Comparison of ENCODE assay signal across 22 cellular contexts in genomic region chr13:43551897-43552456, GRCh38.
DNase-seq lines count a peak whose midpoint lies in the region; ATAC-seq, FAIRE-seq and TF ChIP-seq lines count a peak whose summit lies in the region.
"Had no signal": no experiment of that assay in that cellular context is flagged by ENCODE, and none has a peak within 500 bp of the region (broad histone marks: within the 10 kb centered on the region; RNA-seq: fewer than 3 reads in every experiment).

No MANE protein-coding gene starts in this region.

- H3K4me1 Mint-ChIP-seq in GM23338 (no peaks in the 10 kb centered on the region), astrocyte (ENCODE audit: low read depth, unreplicated experiment) (peaks cover 10% of the 10 kb centered on the region), nephron progenitor cell (peaks cover 14% of the 10 kb centered on the region)
- no peaks in the 10 kb centered on the region for H3K4me1 Mint-ChIP-seq in naive thymus-derived CD8-positive, alpha-beta T cell
- no peaks in the 10 kb centered on the region for H3K4me1 Mint-ChIP-seq in stimulated activated effector memory CD8-positive, alpha-beta T cell treated with anti-CD3 and anti-CD28 coated beads, Interleukin-12 subunit alpha, Interleukin-12 subunit beta, amount 100 ng/mL, for 72 hours

- H3K79me2 ChIP-seq in GM23338 (replicated peaks; ENCODE audit: insufficient read depth), result no peaks in the 10 kb centered on the region
- H3K79me2 ChIP-seq in astrocyte (ENCODE audit: insufficient read depth, low read length), result no peaks in the 10 kb centered on the region

- H3K36me3 ChIP-seq in GM23338 (ENCODE audit: insufficient read depth) (no peaks in the 10 kb centered on the region), astrocyte (ENCODE audit: insufficient read depth, low read length) (no peaks in the 10 kb centered on the region)
- H3K36me3 ChIP-seq: BE2C had no signal

- H3K27ac Mint-ChIP-seq in GM23338 (0 out of 2 replicates have a peak overlapping the region, but pooled peaks have one; percentile 34), astrocyte (ENCODE audit: unreplicated experiment) (peak overlapping the region; percentile 47), nephron progenitor cell (peak overlapping the region; percentile 7)
- no peak overlapping the region for H3K27ac Mint-ChIP-seq in naive thymus-derived CD8-positive, alpha-beta T cell
- no peak overlapping the region for H3K27ac Mint-ChIP-seq in stimulated activated effector memory CD8-positive, alpha-beta T cell treated with anti-CD3 and anti-CD28 coated beads, Interleukin-12 subunit alpha, Interleukin-12 subunit beta, amount 100 ng/mL, for 72 hours
- H3K27ac Mint-ChIP-seq: CD4-positive, CD25-positive, alpha-beta regulatory T cell had no signal

- FAIRE-seq in astrocyte (lab: Jason Lieb, UNC), result no peak
- FAIRE-seq: A204.1, RCC 7860 had no signal

- no peaks in the 10 kb centered on the region for H3K4me1 ChIP-seq in GM23338 (ENCODE audit: insufficient read depth)
- H3K4me1 ChIP-seq in astrocyte (ENCODE audit: insufficient read depth, low read length), result no peaks in the 10 kb centered on the region

- H3K9ac ChIP-seq in astrocyte (ENCODE audit: low read length), result no peak overlapping the region
- H3K9ac ChIP-seq: KMS-11 had no signal

- no peak for TF ChIP-seq CTCF in GM23338 (conservative IDR thresholded peaks at IDR 0.05; ENCODE audit: low read depth in 2 of 2)
- TF ChIP-seq CTCF in astrocyte (IDR thresholded peaks at IDR 0.05; ENCODE audit: insufficient read depth, low read depth, low read length), result no peak
- TF ChIP-seq CTCF in nephron progenitor cell (IDR thresholded peaks at IDR 0.05), result no peak

- H3K4me3 Mint-ChIP-seq in GM23338 (no peak overlapping the region), astrocyte (ENCODE audit: unreplicated experiment) (no peak overlapping the region), nephron progenitor cell (no peak overlapping the region)
- no peak overlapping the region for H3K4me3 Mint-ChIP-seq in naive thymus-derived CD8-positive, alpha-beta T cell
- H3K4me3 Mint-ChIP-seq in stimulated activated effector memory CD8-positive, alpha-beta T cell treated with anti-CD3 and anti-CD28 coated beads, Interleukin-12 subunit alpha, Interleukin-12 subunit beta, amount 100 ng/mL, for 72 hours, result no peak overlapping the region
- H3K4me3 Mint-ChIP-seq: CD4-positive, CD25-positive, alpha-beta regulatory T cell had no signal

- no peak for ATAC-seq in GM23338
- ATAC-seq in naive thymus-derived CD8-positive, alpha-beta T cell, result no peak
- ATAC-seq in stimulated activated effector memory CD8-positive, alpha-beta T cell treated with anti-CD3 and anti-CD28 coated beads, Interleukin-12 subunit alpha, Interleukin-12 subunit beta, amount 100 ng/mL, for 72 hours, result no peak
- ATAC-seq: Right ventricle myocardium inferior had no signal

- no peak overlapping the region for H3K27ac ChIP-seq in GM23338 (ENCODE audit: low read depth)
- no peak overlapping the region for H3K27ac ChIP-seq in astrocyte (ENCODE audit: low read depth, low read length)
- H3K27ac ChIP-seq: HL-60, KMS-11 had no signal

- no peak overlapping the region for H3K4me3 ChIP-seq in GM23338
- H3K4me3 ChIP-seq in astrocyte (ENCODE audit: insufficient read depth, low read depth, low read length), result no peak overlapping the region

- H3F3A ChIP-seq in GM23338 (replicated peaks; ENCODE audit: low read depth), result no peaks in the 10 kb centered on the region

- H3K27me3 ChIP-seq in GM23338 (ENCODE audit: insufficient read depth) (no peaks in the 10 kb centered on the region), astrocyte (ENCODE audit: insufficient read depth, low read length) (no peaks in the 10 kb centered on the region)
- H3K27me3 ChIP-seq: BE2C had no signal

- no peaks in the 10 kb centered on the region for H4K20me1 ChIP-seq in GM23338 (replicated peaks; ENCODE audit: insufficient read depth)
- H4K20me1 ChIP-seq in astrocyte (ENCODE audit: insufficient read depth, low read length), result no peaks in the 10 kb centered on the region

- no peak overlapping the region for H3K4me2 ChIP-seq in GM23338
- no peak overlapping the region for H3K4me2 ChIP-seq in astrocyte (ENCODE audit: low read length)
- H3K4me2 ChIP-seq: KMS-11 had no signal

- no peaks in the 10 kb centered on the region for H3K9me3 ChIP-seq in astrocyte (ENCODE audit: insufficient read depth, low read depth, low read length)
- H3K9me3 ChIP-seq: BE2C had no signal

- POLR2A ChIA-PET in naive thymus-derived CD8-positive, alpha-beta T cell (lab: Charles Lee), result no interaction called here

- H3K27me3 Mint-ChIP-seq in GM23338 (ENCODE audit: insufficient read depth, low read depth, poor library complexity), result no peaks in the 10 kb centered on the region
- H3K27me3 Mint-ChIP-seq in astrocyte (ENCODE audit: low read depth, unreplicated experiment), result no peaks in the 10 kb centered on the region
- peaks cover 3% of the 10 kb centered on the region for H3K27me3 Mint-ChIP-seq in nephron progenitor cell (ENCODE audit: low read depth, poor library complexity)
- peaks cover 2 to 16% (median 9%) of the 10 kb centered on the region in 5 donors for H3K27me3 Mint-ChIP-seq in naive thymus-derived CD8-positive, alpha-beta T cell

- no peaks in the 10 kb centered on the region for H3K9me2 ChIP-seq in GM23338 (ENCODE audit: insufficient read depth)

- H3K9me3 Mint-ChIP-seq in GM23338 (no peaks in the 10 kb centered on the region), astrocyte (ENCODE audit: unreplicated experiment) (no peaks in the 10 kb centered on the region), nephron progenitor cell (no peaks in the 10 kb centered on the region)
- H3K9me3 Mint-ChIP-seq in naive thymus-derived CD8-positive, alpha-beta T cell, result no peaks in the 10 kb centered on the region
- H3K9me3 Mint-ChIP-seq in stimulated activated effector memory CD8-positive, alpha-beta T cell treated with anti-CD3 and anti-CD28 coated beads, Interleukin-12 subunit alpha, Interleukin-12 subunit beta, amount 100 ng/mL, for 72 hours, result no peaks in the 10 kb centered on the region
- H3K9me3 Mint-ChIP-seq: CD4-positive, CD25-positive, alpha-beta regulatory T cell had no signal

- no peak overlapping the region for H2AFZ ChIP-seq in GM23338
- no peak overlapping the region for H2AFZ ChIP-seq in astrocyte (ENCODE audit: low read depth, low read length)

- DNase-seq in DMS53 treated with DMSO at 0.1 percent for 48 hours (lab: John Stamatoyannopoulos, UW; ENCODE audit: unreplicated experiment) (peak; percentile 64), GM23338 (ENCODE audit: low spot score) (no peak), astrocyte (ENCODE audit: low read depth) (no peak), nephron progenitor cell (no peak), NCI-H1105 treated with DMSO at 0.1 percent for 48 hours (lab: John Stamatoyannopoulos, UW) (no peak)
- no peak for DNase-seq in naive thymus-derived CD8-positive, alpha-beta T cell
- no peak for DNase-seq in stimulated activated effector memory CD8-positive, alpha-beta T cell treated with anti-CD3 and anti-CD28 coated beads, Interleukin-12 subunit alpha, Interleukin-12 subunit beta, amount 100 ng/mL, for 72 hours (ENCODE audit: low spot score in 2 of 2)
- DNase-seq in activated effector memory CD4-positive, alpha-beta T cell treated with Interleukin-2 at 50 U/mL for 16 hours, result no peak
- DNase-seq: BE2C; CD4-positive, CD25-positive, alpha-beta regulatory T cell; DMS79; H7; MV-4-11; NCI-H1436; NCI-H1930; NCI-H526 treated with DMSO at 0.1 percent for 48 hours; SW 1271 had no signal

- H3K36me3 Mint-ChIP-seq in GM23338 (ENCODE audit: low read depth), result no peaks in the 10 kb centered on the region
- no peaks in the 10 kb centered on the region for H3K36me3 Mint-ChIP-seq in astrocyte (ENCODE audit: low read depth, unreplicated experiment)
- no peaks in the 10 kb centered on the region for H3K36me3 Mint-ChIP-seq in nephron progenitor cell (ENCODE audit: low read depth)
- no peaks in the 10 kb centered on the region for H3K36me3 Mint-ChIP-seq in naive thymus-derived CD8-positive, alpha-beta T cell
- no peaks in the 10 kb centered on the region for H3K36me3 Mint-ChIP-seq in stimulated activated effector memory CD8-positive, alpha-beta T cell treated with anti-CD3 and anti-CD28 coated beads, Interleukin-12 subunit alpha, Interleukin-12 subunit beta, amount 100 ng/mL, for 72 hours
- H3K36me3 Mint-ChIP-seq: CD4-positive, CD25-positive, alpha-beta regulatory T cell had no signal

TF ChIP-seq in GM23338, 12 proteins besides CTCF, POLR2A, EP300 and RAD21:
- TF ChIP-seq ZNF114 (CRISPR knock-in tag; IDR thresholded peaks at IDR 0.05) (no peak), POLR2AphosphoS5 (IDR thresholded peaks at IDR 0.05; ENCODE audit: low read depth) (no peak), EZH2 (IDR thresholded peaks at IDR 0.05; ENCODE audit: low read depth, unreplicated experiment) (no peak)

Comparison
In these comparisons a context has a peak if more than half of its experiments do, and no peak if none do; other contexts are left out.
1. H3K27ac Mint-ChIP-seq: peak in GM23338 (single experiment), astrocyte (single experiment) and nephron progenitor cell (single experiment); none in naive thymus-derived CD8-positive, alpha-beta T cell (0 of 10) and stimulated activated effector memory CD8-positive, alpha-beta T cell treated with anti-CD3 and anti-CD28 coated beads, Interleukin-12 subunit alpha, Interleukin-12 subunit beta, amount 100 ng/mL, for 72 hours (single experiment).